In the genomic region with DNA sequence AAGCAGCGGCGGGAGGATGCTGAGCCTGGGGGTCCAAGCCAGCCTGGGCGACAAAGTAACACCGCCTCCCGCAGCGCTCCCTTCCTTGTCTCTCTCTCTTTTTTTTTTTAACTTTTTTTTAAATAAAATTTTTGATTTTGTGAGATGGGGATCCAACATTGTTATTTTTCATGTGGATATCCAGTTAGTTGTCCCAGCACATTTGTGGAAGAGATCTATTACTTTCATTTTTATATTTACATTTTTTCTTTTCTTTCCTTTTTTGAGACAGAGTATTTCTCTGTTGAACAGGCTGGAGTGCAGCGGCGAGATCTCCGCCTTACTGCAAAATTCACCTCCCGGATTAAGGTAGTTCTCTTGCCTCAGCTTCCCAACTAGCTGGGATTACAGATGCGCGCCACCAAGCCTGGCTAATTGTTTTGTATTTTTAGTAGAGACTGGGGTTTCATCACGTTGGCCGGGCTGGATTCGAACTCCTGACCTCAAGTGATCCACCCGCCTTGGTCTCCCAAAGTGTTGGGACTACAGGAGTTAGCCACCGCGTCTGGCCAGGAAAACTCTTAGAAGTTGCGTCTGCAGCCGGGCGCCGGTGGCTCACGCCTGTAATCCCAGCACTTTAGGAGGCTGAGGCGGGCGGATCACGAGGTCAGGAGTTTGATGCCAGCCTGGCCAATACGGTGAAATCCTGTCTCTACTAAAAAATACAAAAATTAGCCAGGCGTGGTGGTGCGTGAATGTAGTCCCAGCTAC, we compare ENCODE assay signal across 8 cellular contexts. TPM values are rescaled to one million over a fixed set of nuclear protein-coding genes. Genes with fewer than 3 reads are reported as not detected.
DNase-seq lines count a peak whose midpoint lies in the region; ATAC-seq and TF ChIP-seq lines count a peak whose summit lies in the region.

No MANE protein-coding gene starts in this region.

- peak overlapping the region; percentile 52 to 63 for H3K9ac ChIP-seq in colonic mucosa (ENCODE audit: low read depth in 2 of 2, low read length in 2 of 2)

- peak overlapping the region; percentile 92 to 100 (median 98) for H3K4me3 Mint-ChIP-seq in IgD-negative memory B cell
- peak overlapping the region; percentile 97 for H3K4me3 Mint-ChIP-seq in natural killer cell

- H3K27me3 Mint-ChIP-seq in IgD-negative memory B cell (no peaks in the 10 kb centered on the region), natural killer cell (ENCODE audit: low read depth in 2 of 2) (no peaks in the 10 kb centered on the region)

- peak overlapping the region; percentile 74 for H3K27ac ChIP-seq in colonic mucosa

- no peaks in the 10 kb centered on the region for H3K36me3 ChIP-seq in colonic mucosa

- peaks cover 5% of the 10 kb centered on the region for H3K4me1 ChIP-seq in colonic mucosa

- DNase-seq in AG10803 (ENCODE audit: low read depth) (no peak), colonic mucosa (no peak), natural killer cell (no peak), NCI-H526 treated with DMSO at 0.1 percent for 48 hours (lab: John Stamatoyannopoulos, UW) (no peak), epidermal melanocyte (ENCODE audit: insufficient read length, low spot score) (no peak), NK-92 (lab: John Stamatoyannopoulos, UW; ENCODE audit: unreplicated experiment) (no peak)

- H3K27me3 ChIP-seq in colonic mucosa = no peaks in the 10 kb centered on the region

- H3K9me3 ChIP-seq in colonic mucosa = peaks cover 5% of the 10 kb centered on the region

- intact Hi-C loops in colonic mucosa (cut with DNase I) = loop anchor here (2.0 kb wide), 1 partner anchor 17 kb away; no protein-coding TSS in a partner anchor
- intact Hi-C loops in natural killer cell (cut with micrococcal nuclease) = loop anchor here (5.0 to 10.0 kb wide), 2 partner anchors 46 to 199 kb away; a partner anchor contains a TSS

- peak overlapping the region in 2 of 3 donors; percentile 84 to 96 for H3K27ac Mint-ChIP-seq in IgD-negative memory B cell
- H3K27ac Mint-ChIP-seq in natural killer cell = peak overlapping the region; percentile 87 to 91

- H3K36me3 Mint-ChIP-seq in IgD-negative memory B cell (peaks cover 3% of the 10 kb centered on the region), natural killer cell (no peaks in the 10 kb centered on the region)

- ATAC-seq in natural killer cell (peak in 1 of 3 donors; percentile 27), GM18502 (IDR thresholded peaks at IDR 0.05; ENCODE audit: poor library complexity, unreplicated experiment) (no peak)

- H3K4me1 Mint-ChIP-seq in IgD-negative memory B cell (peaks cover 8 to 17% (median 10%) of the 10 kb centered on the region in 3 donors), natural killer cell (peaks cover 22 to 28% of the 10 kb centered on the region in 2 donors)

- H3K9me3 Mint-ChIP-seq in IgD-negative memory B cell (peaks cover 0 to 16% (median 8%) of the 10 kb centered on the region in 3 donors), natural killer cell (no peaks in the 10 kb centered on the region)

- H3K4me3 ChIP-seq in AG10803 (ENCODE audit: low read length) = peak overlapping the region; percentile 87
- H3K4me3 ChIP-seq in colonic mucosa = peak overlapping the region; percentile 59

- TF ChIP-seq CTCF in AG10803 (conservative IDR thresholded peaks at IDR 0.05; ENCODE audit: low read length) (no peak), colonic mucosa (IDR thresholded peaks at IDR 0.05) (no peak), natural killer cell (IDR thresholded peaks at IDR 0.05) (no peak)

RNA-seq across cellular contexts. Expression of a gene that starts 19.4 kb away (rescaled TPM):
- 9.2 TPM for polyA plus RNA-seq in IgD-negative memory B cell
- total RNA-seq in colonic mucosa (10 to 100 TPM; 10.8 to 21.4 TPM), natural killer cell (10 to 100 TPM in 1 of 3 donors, 1 to 10 TPM in 2; 4.1 to 11.3 (median 7.7) TPM)

RNA-seq across cellular contexts. Expression of a gene that starts 20.1 kb away (rescaled TPM):
- 2.1 TPM for polyA plus RNA-seq in IgD-negative memory B cell
- total RNA-seq in colonic mucosa (10 to 100 TPM in 1 of 2 donors, 1 to 10 TPM in 1; 9.5 to 17.0 TPM), natural killer cell (10 to 100 TPM in 1 of 3 donors, 1 to 10 TPM in 2; 5.1 to 13.5 (median 8.0) TPM)

RNA-seq across cellular contexts. Expression of a gene that starts 45.9 kb away (rescaled TPM):
- 4.7 TPM for polyA plus RNA-seq in IgD-negative memory B cell
- 10 to 100 TPM in 1 of 2 donors, 1 to 10 TPM in 1; 4.6 to 21.3 TPM for total RNA-seq in colonic mucosa
- total RNA-seq in natural killer cell = 10 to 100 TPM; 10.3 to 14.0 (median 11.9) TPM
